ENCODE assay signal across 11 cellular contexts in genomic region chr22:23256986-23257888, GRCh38.
DNase-seq lines count a peak whose midpoint lies in the region; ATAC-seq and TF ChIP-seq lines count a peak whose summit lies in the region.
"Had no signal": no experiment of that assay in that cellular context is flagged by ENCODE, and none has a peak within 500 bp of the region (broad histone marks: within the 10 kb centered on the region; RNA-seq: fewer than 3 reads in every experiment).

No MANE protein-coding gene starts in this region.

- intact Hi-C loops in activated T-helper 1 cell treated with anti-CD3 and anti-CD28 coated beads, Interleukin-12 subunit alpha, Interleukin-12 subunit beta, Interleukin-2, Interleukin-4 antibody, amounts not matched to agents 30 ng/mL and 10 ng/mL and 1 ng/mL, durations not matched to agents 14 hours and 24 hours and 36 hours (cut with micrococcal nuclease), result no loop called here
- intact Hi-C loops in CD14-positive monocyte (cut with micrococcal nuclease), result no loop called here

- no peaks in the 10 kb centered on the region for H3K27me3 Mint-ChIP-seq in activated T-helper 1 cell treated with anti-CD3 and anti-CD28 coated beads, Interleukin-12 subunit alpha, Interleukin-12 subunit beta, Interleukin-2, Interleukin-4 antibody, amounts not matched to agents 30 ng/mL and 10 ng/mL and 1 ng/mL, durations not matched to agents 14 hours and 24 hours and 36 hours (ENCODE audit: insufficient read depth)
- H3K27me3 Mint-ChIP-seq in neural progenitor cell (ENCODE audit: insufficient read depth, low read depth) (peaks cover 2% of the 10 kb centered on the region), CD14-positive monocyte (ENCODE audit: low read depth in 3 of 3) (peaks cover 0 to 2% (median 0%) of the 10 kb centered on the region in 3 donors)

- H2AFZ ChIP-seq in neural progenitor cell (replicated peaks), result no peak overlapping the region

- no peaks in the 10 kb centered on the region for H3K9me3 ChIP-seq in neural progenitor cell (ENCODE audit: low read depth)
- H3K9me3 ChIP-seq: BLaER1 had no signal

- H3K4me1 Mint-ChIP-seq in activated T-helper 1 cell treated with anti-CD3 and anti-CD28 coated beads, Interleukin-12 subunit alpha, Interleukin-12 subunit beta, Interleukin-2, Interleukin-4 antibody, amounts not matched to agents 30 ng/mL and 10 ng/mL and 1 ng/mL, durations not matched to agents 14 hours and 24 hours and 36 hours (ENCODE audit: low read depth), result peaks cover 9% of the 10 kb centered on the region
- peaks cover 14% of the 10 kb centered on the region for H3K4me1 Mint-ChIP-seq in neural progenitor cell
- H3K4me1 Mint-ChIP-seq in CD14-positive monocyte, result peaks cover 3% of the 10 kb centered on the region

- no peaks in the 10 kb centered on the region for H3K9me3 Mint-ChIP-seq in activated T-helper 1 cell treated with anti-CD3 and anti-CD28 coated beads, Interleukin-12 subunit alpha, Interleukin-12 subunit beta, Interleukin-2, Interleukin-4 antibody, amounts not matched to agents 30 ng/mL and 10 ng/mL and 1 ng/mL, durations not matched to agents 14 hours and 24 hours and 36 hours
- H3K9me3 Mint-ChIP-seq in neural progenitor cell, result no peaks in the 10 kb centered on the region
- no peaks in the 10 kb centered on the region for H3K9me3 Mint-ChIP-seq in CD14-positive monocyte

- H3K4me3 ChIP-seq in fibroblast of villous mesenchyme (ENCODE audit: low read depth, low read length), result no peak overlapping the region
- H3K4me3 ChIP-seq in neural progenitor cell, result no peak overlapping the region
- H3K4me3 ChIP-seq: BLaER1 had no signal

- no peak overlapping the region for H3K4me2 ChIP-seq in neural progenitor cell
- H3K4me2 ChIP-seq: BLaER1 had no signal

- no peaks in the 10 kb centered on the region for H3K27me3 ChIP-seq in neural progenitor cell
- H3K27me3 ChIP-seq: BLaER1 had no signal

- no peak for TF ChIP-seq CTCF in AG09319 (IDR thresholded peaks at IDR 0.05; ENCODE audit: low read depth, low read length)
- no peak for TF ChIP-seq CTCF in fibroblast of villous mesenchyme (IDR thresholded peaks at IDR 0.05; ENCODE audit: insufficient read depth, low read depth, low read length)
- no peak for TF ChIP-seq CTCF in neural progenitor cell (IDR thresholded peaks at IDR 0.05)
- TF ChIP-seq CTCF in CD14-positive monocyte (IDR thresholded peaks at IDR 0.05), result no peak

- H3K36me3 Mint-ChIP-seq in activated T-helper 1 cell treated with anti-CD3 and anti-CD28 coated beads, Interleukin-12 subunit alpha, Interleukin-12 subunit beta, Interleukin-2, Interleukin-4 antibody, amounts not matched to agents 30 ng/mL and 10 ng/mL and 1 ng/mL, durations not matched to agents 14 hours and 24 hours and 36 hours (ENCODE audit: low read depth), result peaks cover 16% of the 10 kb centered on the region
- H3K36me3 Mint-ChIP-seq in neural progenitor cell (peaks cover 23% of the 10 kb centered on the region), CD14-positive monocyte (peaks cover 61 to 72% of the 10 kb centered on the region in 2 donors)

- no peak overlapping the region for H3K4me3 Mint-ChIP-seq in activated T-helper 1 cell treated with anti-CD3 and anti-CD28 coated beads, Interleukin-12 subunit alpha, Interleukin-12 subunit beta, Interleukin-2, Interleukin-4 antibody, amounts not matched to agents 30 ng/mL and 10 ng/mL and 1 ng/mL, durations not matched to agents 14 hours and 24 hours and 36 hours
- H3K4me3 Mint-ChIP-seq in neural progenitor cell (no peak overlapping the region), CD14-positive monocyte (no peak overlapping the region)

- H3K9ac ChIP-seq in neural progenitor cell, result no peak overlapping the region
- H3K9ac ChIP-seq: BLaER1 had no signal

- no peaks in the 10 kb centered on the region for H3K79me2 ChIP-seq in neural progenitor cell (ENCODE audit: low read depth)

- H3K4me1 ChIP-seq in neural progenitor cell, result no peaks in the 10 kb centered on the region

- no peaks in the 10 kb centered on the region for H3K36me3 ChIP-seq in neural progenitor cell

- H3K27ac ChIP-seq in neural progenitor cell, result no peak overlapping the region
- H3K27ac ChIP-seq: BLaER1 had no signal

- peak overlapping the region; percentile 65 for H3K27ac Mint-ChIP-seq in activated T-helper 1 cell treated with anti-CD3 and anti-CD28 coated beads, Interleukin-12 subunit alpha, Interleukin-12 subunit beta, Interleukin-2, Interleukin-4 antibody, amounts not matched to agents 30 ng/mL and 10 ng/mL and 1 ng/mL, durations not matched to agents 14 hours and 24 hours and 36 hours
- H3K27ac Mint-ChIP-seq in neural progenitor cell (peak overlapping the region; percentile 66), CD14-positive monocyte (peak overlapping the region in 3 of 7 donors; percentile 44 to 65 (median 58))

- H4K20me1 ChIP-seq in neural progenitor cell (ENCODE audit: low read depth), result peaks cover 41% of the 10 kb centered on the region

- no peaks in the 10 kb centered on the region for H3F3A ChIP-seq in neural progenitor cell (ENCODE audit: low read depth)

- peak; percentile 19 for DNase-seq in AG09319 (ENCODE audit: extremely low read depth, low read depth)
- no peak for DNase-seq in activated T-helper 1 cell treated with anti-CD3 and anti-CD28 coated beads, Interleukin-12 subunit alpha, Interleukin-12 subunit beta, Interleukin-2, Interleukin-4 antibody, amounts not matched to agents 30 ng/mL and 10 ng/mL and 1 ng/mL, durations not matched to agents 14 hours and 24 hours and 36 hours (ENCODE audit: low spot score)
- DNase-seq in fibroblast of villous mesenchyme (ENCODE audit: low read depth), result peak; percentile 69
- no peak for DNase-seq in neural progenitor cell (ENCODE audit: low spot score)
- no peak for DNase-seq in NK-92 (lab: John Stamatoyannopoulos, UW; ENCODE audit: unreplicated experiment)
- DNase-seq in NCI-H1105 treated with DMSO at 0.1 percent for 48 hours (lab: John Stamatoyannopoulos, UW), result no peak
- no peak for DNase-seq in CD14-positive monocyte (ENCODE audit: low spot score)
- DNase-seq: mesendoderm, NCI-H2029 treated with DMSO at 0.1 percent for 48 hours had no signal

- no peak for ATAC-seq in GM21723 (IDR thresholded peaks at IDR 0.05; ENCODE audit: unreplicated experiment)

Comparison
In these comparisons a context has a peak if more than half of its experiments do, and no peak if none do; other contexts are left out.
1. DNase-seq: peak in AG09319 (single experiment) and fibroblast of villous mesenchyme (single experiment); none in activated T-helper 1 cell treated with anti-CD3 and anti-CD28 coated beads, Interleukin-12 subunit alpha, Interleukin-12 subunit beta, Interleukin-2, Interleukin-4 antibody, amounts not matched to agents 30 ng/mL and 10 ng/mL and 1 ng/mL, durations not matched to agents 14 hours and 24 hours and 36 hours (single experiment), neural progenitor cell (single experiment), NK-92 (single experiment), NCI-H1105 treated with DMSO at 0.1 percent for 48 hours (single experiment) and CD14-positive monocyte (single experiment).